ENCODE assay signal across 18 cellular contexts in genomic region chr6:10589429-10589727, GRCh38.
"Had no signal": no experiment of that assay in that cellular context is flagged by ENCODE, and none has a peak within 500 bp of the region (broad histone marks: within the 10 kb centered on the region; RNA-seq: fewer than 3 reads in every experiment).

No MANE protein-coding gene starts in this region.

- H3K36me3 ChIP-seq: left lung, tibial artery had no signal

- H3K4me1 Mint-ChIP-seq: activated CD4-positive, alpha-beta T cell treated with anti-CD3 and anti-CD28 coated beads for 36 hours; activated naive CD8-positive, alpha-beta T cell treated with anti-CD3 and anti-CD28 coated beads for 36 hours had no signal

- H3K9me3 Mint-ChIP-seq: activated naive CD8-positive, alpha-beta T cell treated with anti-CD3 and anti-CD28 coated beads for 36 hours; activated T-helper 1 cell treated with anti-CD3 and anti-CD28 coated beads, Interleukin-12 subunit alpha, Interleukin-12 subunit beta, Interleukin-2, Interleukin-4 antibody, amounts not matched to agents 30 ng/mL and 10 ng/mL and 1 ng/mL, durations not matched to agents 14 hours and 24 hours and 36 hours; T-helper 2 cell treated with Interferon-gamma antibody and Interleukin-4, amounts not matched to agents 5 μg/mL and 100 μg/mL, for 36 hours; WTC11 had no signal

- H3K27me3 Mint-ChIP-seq: activated CD4-positive, alpha-beta T cell treated with anti-CD3 and anti-CD28 coated beads for 36 hours; activated naive CD8-positive, alpha-beta T cell treated with anti-CD3 and anti-CD28 coated beads for 36 hours had no signal

- H3K4me2 ChIP-seq: hepatocyte had no signal

- H2AFZ ChIP-seq: hepatocyte had no signal

- H3K4me3 Mint-ChIP-seq: activated CD4-positive, alpha-beta T cell treated with anti-CD3 and anti-CD28 coated beads for 36 hours; activated naive CD8-positive, alpha-beta T cell treated with anti-CD3 and anti-CD28 coated beads for 36 hours; activated T-helper 1 cell treated with anti-CD3 and anti-CD28 coated beads, Interleukin-12 subunit alpha, Interleukin-12 subunit beta, Interleukin-2, Interleukin-4 antibody, amounts not matched to agents 30 ng/mL and 10 ng/mL and 1 ng/mL, durations not matched to agents 14 hours and 24 hours and 36 hours; T-helper 2 cell treated with Interferon-gamma antibody and Interleukin-4, amounts not matched to agents 5 μg/mL and 100 μg/mL, for 36 hours; WTC11 had no signal

- ATAC-seq: activated CD4-positive, alpha-beta T cell treated with anti-CD3 and anti-CD28 coated beads for 36 hours; left lung; stimulated activated naive CD8-positive, alpha-beta T cell treated with anti-CD3 and anti-CD28 coated beads, Interleukin-15, Interleukin-2, amounts not matched to agents 100 U/mL and 50 U/mL, for 24 hours; WTC11 had no signal

- H3K27ac Mint-ChIP-seq: activated CD4-positive, alpha-beta T cell treated with anti-CD3 and anti-CD28 coated beads for 36 hours; activated naive CD8-positive, alpha-beta T cell treated with anti-CD3 and anti-CD28 coated beads for 36 hours; activated T-helper 1 cell treated with anti-CD3 and anti-CD28 coated beads, Interleukin-12 subunit alpha, Interleukin-12 subunit beta, Interleukin-2, Interleukin-4 antibody, amounts not matched to agents 30 ng/mL and 10 ng/mL and 1 ng/mL, durations not matched to agents 14 hours and 24 hours and 36 hours; T-helper 2 cell treated with Interferon-gamma antibody and Interleukin-4, amounts not matched to agents 5 μg/mL and 100 μg/mL, for 36 hours; WTC11 had no signal

- DNase-seq: activated CD4-positive, alpha-beta T cell treated with anti-CD3 and anti-CD28 coated beads for 36 hours; activated CD4-positive, alpha-beta T cell treated with anti-CD3 and anti-CD28 coated beads, Interleukin-2, amount 50 U/mL, for 48 hours; activated naive CD8-positive, alpha-beta T cell treated with anti-CD3 and anti-CD28 coated beads for 36 hours; amniotic stem cell; foreskin fibroblast; left lung; retina; stimulated activated naive CD8-positive, alpha-beta T cell treated with anti-CD3 and anti-CD28 coated beads, Interleukin-15, Interleukin-2, amounts not matched to agents 100 U/mL and 50 U/mL, for 24 hours; tibial artery had no signal

- H3K4me3 ChIP-seq: dorsolateral prefrontal cortex, hepatocyte, left lung, tibial artery had no signal

- H3K27ac ChIP-seq: dorsolateral prefrontal cortex, epithelial cell of prostate, hepatocyte, left lung, tibial artery had no signal

- H3K9me3 ChIP-seq: left lung, tibial artery had no signal

- FAIRE-seq: colon, keratinocyte, TTC549 had no signal

- H3K27me3 ChIP-seq: hepatocyte, left lung had no signal
